7 cellular contexts compared by ENCODE assay signal in the genomic region with DNA sequence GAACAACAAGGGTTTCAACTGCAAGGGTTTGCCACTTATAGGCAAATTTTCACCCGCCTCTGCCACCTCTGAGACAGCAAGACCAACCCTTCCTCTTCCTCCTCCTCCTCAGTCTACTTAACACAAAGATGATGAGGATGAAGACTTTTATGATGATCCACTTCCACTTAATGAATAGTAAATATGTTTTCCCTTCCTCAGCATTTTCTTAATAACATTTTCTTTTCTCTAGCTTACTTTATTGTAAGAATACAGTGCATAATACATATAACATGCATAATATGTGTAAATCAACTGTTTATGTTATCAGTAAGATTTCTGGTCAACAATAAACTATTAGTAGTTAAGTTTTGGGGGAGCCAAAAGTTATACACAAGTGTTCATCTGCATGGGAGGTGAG.
"Had no signal": no experiment of that assay in that cellular context is flagged by ENCODE, and none has a peak within 500 bp of the region (broad histone marks: within the 10 kb centered on the region; RNA-seq: fewer than 3 reads in every experiment).

No MANE protein-coding gene starts in this region.

- FAIRE-seq: H1, H54 had no signal

- H3K27ac ChIP-seq: HL-60 had no signal

- H2AFZ ChIP-seq: GM23338 had no signal

- H3K4me3 ChIP-seq: GM23338 had no signal

- H3K4me2 ChIP-seq: GM23338 had no signal

- ATAC-seq: GM23338 had no signal

- DNase-seq: H9, HCEC 1CT, KG1 had no signal
